Comparison of ENCODE assay signal across 7 cellular contexts in genomic region chr22:30301995-30302809, GRCh38. TPM values are rescaled to one million over a fixed set of nuclear protein-coding genes. Genes with fewer than 3 reads are reported as not detected.
A peak's percentile ranks its signal among the peaks of the same experiment; 100 is the strongest.
DNase-seq lines count a peak whose midpoint lies in the region; ATAC-seq and TF ChIP-seq lines count a peak whose summit lies in the region.

No MANE protein-coding gene starts in this region.

- no peak for ATAC-seq in activated CD8-positive, alpha-beta T cell treated with anti-CD3 and anti-CD28 coated beads for 36 hours
- peak; percentile 35 for ATAC-seq in left ventricle myocardium superior
- peak; percentile 39 to 44 for ATAC-seq in stimulated activated naive B cell treated with anti-CD40 and anti-IgM and Interleukin-4, amounts not matched to agents 10 μg/mL and 1 μg/mL and 100 μg/mL, for 72 hours (replicated peaks)

- no peak for DNase-seq in activated CD8-positive, alpha-beta T cell treated with anti-CD3 and anti-CD28 coated beads for 36 hours
- DNase-seq in left ventricle myocardium superior (peak; percentile 59), ACHN (no peak), NCI-H1930 (lab: John Stamatoyannopoulos, UW) (no peak), COLO829 (ENCODE audit: low spot score) (no peak)
- no peak for DNase-seq in stimulated activated naive B cell treated with anti-CD40 and anti-IgM and Interleukin-4, amounts not matched to agents 10 μg/mL and 1 μg/mL and 100 μg/mL, for 72 hours

- H3K27me3 Mint-ChIP-seq in activated CD8-positive, alpha-beta T cell treated with anti-CD3 and anti-CD28 coated beads for 36 hours, result no peaks in the 10 kb centered on the region
- H3K27me3 Mint-ChIP-seq in stimulated activated naive B cell treated with anti-CD40 and anti-IgM and Interleukin-4, amounts not matched to agents 10 μg/mL and 1 μg/mL and 100 μg/mL, for 72 hours, result no peaks in the 10 kb centered on the region

- peak overlapping the region; percentile 90 for H3K27ac Mint-ChIP-seq in activated CD8-positive, alpha-beta T cell treated with anti-CD3 and anti-CD28 coated beads for 36 hours
- peak overlapping the region; percentile 95 for H3K27ac Mint-ChIP-seq in stimulated activated naive B cell treated with anti-CD40 and anti-IgM and Interleukin-4, amounts not matched to agents 10 μg/mL and 1 μg/mL and 100 μg/mL, for 72 hours

- H3K4me1 Mint-ChIP-seq in activated CD8-positive, alpha-beta T cell treated with anti-CD3 and anti-CD28 coated beads for 36 hours (ENCODE audit: low read depth), result peaks cover 89% of the 10 kb centered on the region
- H3K4me1 Mint-ChIP-seq in stimulated activated naive B cell treated with anti-CD40 and anti-IgM and Interleukin-4, amounts not matched to agents 10 μg/mL and 1 μg/mL and 100 μg/mL, for 72 hours, result peaks cover 72 to 89% of the 10 kb centered on the region in 2 donors

- in situ Hi-C loops in ACHN (cut with HindIII; ENCODE audit: low pct_ligation_motif_present, low pct_unique_long_range_greater_than_20kb, low sequenced_read_pairs), result no loop called here

- peak; percentile 66; the same call in 1 of the 2 replicates for TF ChIP-seq EP300 in Ishikawa (IDR thresholded peaks at IDR 0.05; ENCODE audit: borderline replicate concordance)

- H3K9me3 Mint-ChIP-seq in activated CD8-positive, alpha-beta T cell treated with anti-CD3 and anti-CD28 coated beads for 36 hours, result no peaks in the 10 kb centered on the region
- H3K9me3 Mint-ChIP-seq in stimulated activated naive B cell treated with anti-CD40 and anti-IgM and Interleukin-4, amounts not matched to agents 10 μg/mL and 1 μg/mL and 100 μg/mL, for 72 hours, result no peaks in the 10 kb centered on the region

- TF ChIP-seq RAD21 in Ishikawa (IDR thresholded peaks at IDR 0.05; ENCODE audit: low read depth), result peak; percentile 13; the same call in 1 of the 2 replicates

- TF ChIP-seq CTCF in activated CD8-positive, alpha-beta T cell treated with anti-CD3 and anti-CD28 coated beads for 36 hours (IDR thresholded peaks at IDR 0.05), result no peak

- intact Hi-C loops in activated CD8-positive, alpha-beta T cell treated with anti-CD3 and anti-CD28 coated beads for 36 hours (cut with micrococcal nuclease), result no loop called here
- intact Hi-C loops in left ventricle myocardium superior (cut with micrococcal nuclease), result no loop called here

- peak overlapping the region; percentile 41 for H3K4me3 Mint-ChIP-seq in activated CD8-positive, alpha-beta T cell treated with anti-CD3 and anti-CD28 coated beads for 36 hours
- H3K4me3 Mint-ChIP-seq in stimulated activated naive B cell treated with anti-CD40 and anti-IgM and Interleukin-4, amounts not matched to agents 10 μg/mL and 1 μg/mL and 100 μg/mL, for 72 hours, result peak overlapping the region; percentile 16 to 63

- CTCF ChIA-PET in activated CD8-positive, alpha-beta T cell treated with anti-CD3 and anti-CD28 coated beads for 36 hours (lab: Charles Lee), result interaction anchor here (0.6 to 9.5 kb wide), 7 partner anchors 13 to 88 kb away, joined by 3 to 81 read pairs (median 3); partner anchors contain the start of genes CASTOR1 and TBC1D10A

- H3K36me3 Mint-ChIP-seq in activated CD8-positive, alpha-beta T cell treated with anti-CD3 and anti-CD28 coated beads for 36 hours (ENCODE audit: low read depth), result peaks cover 15% of the 10 kb centered on the region
- H3K36me3 Mint-ChIP-seq in stimulated activated naive B cell treated with anti-CD40 and anti-IgM and Interleukin-4, amounts not matched to agents 10 μg/mL and 1 μg/mL and 100 μg/mL, for 72 hours, result peaks cover 23 to 57% of the 10 kb centered on the region in 2 donors

- POLR2A ChIA-PET in activated CD8-positive, alpha-beta T cell treated with anti-CD3 and anti-CD28 coated beads for 36 hours (lab: Charles Lee), result interaction anchor here (0.8 to 4.2 kb wide), 6 partner anchors 8 to 41 kb away, joined by 3 to 22 read pairs (median 3); no protein-coding TSS in a partner anchor

TF ChIP-seq in Ishikawa, 13 proteins besides CTCF, POLR2A, EP300 and RAD21:
- TF ChIP-seq CREB1 (IDR thresholded peaks at IDR 0.05; ENCODE audit: low read depth), result no peak
- peak; percentile 84 for TF ChIP-seq TEAD4 (IDR thresholded peaks at IDR 0.05)
- TF ChIP-seq TCF12 (IDR thresholded peaks at IDR 0.05; ENCODE audit: low read depth), result peak; percentile 52; the same call in 1 of the 2 replicates
- TF ChIP-seq NFIC (IDR thresholded peaks at IDR 0.05), result peak; percentile 66; the same call in 1 of the 2 replicates

RNA-seq across cellular contexts. Expression of gene CASTOR1, which starts 12.9 kb away (rescaled TPM):
- total RNA-seq in activated CD8-positive, alpha-beta T cell treated with anti-CD3 and anti-CD28 coated beads for 36 hours, result 1 to 10 TPM; 4.2 to 5.1 TPM
- 7.6 TPM for total RNA-seq in left ventricle myocardium superior

RNA-seq across cellular contexts. Expression of gene TBC1D10A, which starts 24.5 kb away (rescaled TPM):
- total RNA-seq in activated CD8-positive, alpha-beta T cell treated with anti-CD3 and anti-CD28 coated beads for 36 hours, result 10 to 100 TPM; 20.5 to 21.1 TPM
- total RNA-seq in left ventricle myocardium superior, result 6.2 TPM

RNA-seq across cellular contexts. Expression of gene OSM, which starts 35.6 kb away (rescaled TPM):
- total RNA-seq in activated CD8-positive, alpha-beta T cell treated with anti-CD3 and anti-CD28 coated beads for 36 hours, result 10 to 100 TPM; 44.3 to 45.7 TPM
- total RNA-seq in left ventricle myocardium superior, result not detected

RNA-seq across cellular contexts. Expression of gene SF3A1, which starts 54.5 kb away (rescaled TPM):
- 100 to 1,000 TPM; 252 to 262 TPM for total RNA-seq in activated CD8-positive, alpha-beta T cell treated with anti-CD3 and anti-CD28 coated beads for 36 hours
- 104 TPM for total RNA-seq in left ventricle myocardium superior

RNA-seq across cellular contexts. Expression of gene CCDC157, which starts 54.6 kb away (rescaled TPM):
- 1 to 10 TPM; 2.2 to 2.4 TPM for total RNA-seq in activated CD8-positive, alpha-beta T cell treated with anti-CD3 and anti-CD28 coated beads for 36 hours
- total RNA-seq in left ventricle myocardium superior, result 0.37 TPM

Comparison
In these comparisons a context has a peak if more than half of its experiments do, and no peak if none do; other contexts are left out.
1. RNA of gene OSM, which starts 35.6 kb away (total RNA-seq): 44.3 to 45.7 TPM in activated CD8-positive, alpha-beta T cell treated with anti-CD3 and anti-CD28 coated beads for 36 hours; not detected in left ventricle myocardium superior (single experiment); every median in the first group is over 10 times any median in the second.